Comparison of ENCODE assay signal across 15 cellular contexts in the genomic region with DNA sequence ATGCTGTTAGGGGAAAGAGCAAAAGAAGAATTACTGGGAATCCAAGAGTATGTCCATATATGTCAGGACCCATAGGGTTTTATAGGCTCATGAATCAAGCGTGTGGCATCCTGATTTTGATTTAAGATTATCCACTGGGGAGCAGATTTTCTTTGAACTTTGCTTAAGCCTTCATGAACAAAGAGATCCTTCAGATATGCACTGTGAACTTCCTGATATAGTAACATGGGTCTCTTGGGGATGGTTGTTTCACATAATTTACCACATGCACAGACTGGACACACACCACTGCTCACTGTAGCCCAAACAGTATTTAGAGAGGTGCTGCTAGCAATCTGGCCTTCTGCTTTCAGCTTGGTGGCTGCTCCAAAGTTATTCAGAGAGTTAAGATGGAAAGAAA.
A peak's percentile ranks its signal among the peaks of the same experiment; 100 is the strongest.
DNase-seq lines count a peak whose midpoint lies in the region; ATAC-seq and TF ChIP-seq lines count a peak whose summit lies in the region.
"Had no signal": no experiment of that assay in that cellular context is flagged by ENCODE, and none has a peak within 500 bp of the region (broad histone marks: within the 10 kb centered on the region; RNA-seq: fewer than 3 reads in every experiment).

No MANE protein-coding gene starts in this region.

- no peaks in the 10 kb centered on the region for H3K79me2 ChIP-seq in SU-DHL-6 (ENCODE audit: insufficient read depth, low read length)

- H3K4me3 ChIP-seq in SU-DHL-6 (ENCODE audit: insufficient read depth, low read length, poor library complexity, severe bottlenecking): peak overlapping the region; percentile 14
- H3K4me3 ChIP-seq: upper lobe of left lung had no signal

- H3K36me3 Mint-ChIP-seq in activated CD4-positive, alpha-beta T cell treated with anti-CD3 and anti-CD28 coated beads for 36 hours (ENCODE audit: low read depth): no peaks in the 10 kb centered on the region

- no peak for DNase-seq in activated naive CD4-positive, alpha-beta T cell treated with Interleukin-2 at 50 U/mL for 16 hours
- no peak for DNase-seq in activated CD4-positive, alpha-beta T cell treated with anti-CD3 and anti-CD28 coated beads for 36 hours
- DNase-seq in cerebellar cortex (ENCODE audit: low spot score): no peak
- no peak for DNase-seq in activated T-cell treated with anti-CD3 and anti-CD28 coated beads, Interleukin-2, amount 50 U/mL, for 48 hours
- DNase-seq: activated effector memory CD4-positive, alpha-beta T cell treated with Interleukin-2 at 50 U/mL for 16 hours; Caco-2; dermis blood vessel endothelial cell; hypothalamus; NCI-H2171 treated with DMSO at 0.1 percent for 48 hours; upper lobe of left lung had no signal

- H3K36me3 ChIP-seq in SU-DHL-6 (ENCODE audit: low read length): no peaks in the 10 kb centered on the region
- H3K36me3 ChIP-seq: upper lobe of left lung had no signal

- no peak for TF ChIP-seq CTCF in SU-DHL-6 (IDR thresholded peaks at IDR 0.05; ENCODE audit: insufficient read depth, low read length, poor library complexity, severe bottlenecking)

- no peak overlapping the region for H3K4me3 Mint-ChIP-seq in activated CD4-positive, alpha-beta T cell treated with anti-CD3 and anti-CD28 coated beads for 36 hours
- H3K4me3 Mint-ChIP-seq: T-helper 1 cell treated with Interleukin-12 subunit alpha and Interleukin-12 subunit beta and Interleukin-4 antibody, amounts not matched to agents 30 μg/mL and 1 μg/mL, for 36 hours had no signal

- intact Hi-C loops in activated CD4-positive, alpha-beta T cell treated with anti-CD3 and anti-CD28 coated beads for 36 hours (cut with DNase I, micrococcal nuclease): no loop called here

- no peaks in the 10 kb centered on the region for H3K9me2 ChIP-seq in SU-DHL-6 (replicated peaks; ENCODE audit: insufficient read depth, low read length)

- no peaks in the 10 kb centered on the region for H3K27me3 ChIP-seq in SU-DHL-6 (ENCODE audit: low read length)
- H3K27me3 ChIP-seq: upper lobe of left lung had no signal

- peaks cover 2% of the 10 kb centered on the region for H3K27me3 Mint-ChIP-seq in activated CD4-positive, alpha-beta T cell treated with anti-CD3 and anti-CD28 coated beads for 36 hours

- H3K27ac ChIP-seq in SU-DHL-6 (ENCODE audit: low read depth, low read length): peak overlapping the region; percentile 55
- H3K27ac ChIP-seq: upper lobe of left lung had no signal

- CTCF ChIA-PET in activated CD4-positive, alpha-beta T cell treated with anti-CD3 and anti-CD28 coated beads for 36 hours (lab: Charles Lee): interaction anchor here (0.5 to 7.8 kb wide), 8 partner anchors 10 to 420 kb away, joined by 3 to 99 read pairs (median 4); no protein-coding TSS in a partner anchor

- H3K9me3 Mint-ChIP-seq in activated CD4-positive, alpha-beta T cell treated with anti-CD3 and anti-CD28 coated beads for 36 hours (ENCODE audit: low read depth): no peaks in the 10 kb centered on the region
- H3K9me3 Mint-ChIP-seq: T-helper 1 cell treated with Interleukin-12 subunit alpha and Interleukin-12 subunit beta and Interleukin-4 antibody, amounts not matched to agents 30 μg/mL and 1 μg/mL, for 36 hours had no signal

- H3K4me2 ChIP-seq in SU-DHL-6 (ENCODE audit: low read depth, low read length, poor library complexity, severe bottlenecking): peak overlapping the region; percentile 56

- H3F3A ChIP-seq in SU-DHL-6 (ENCODE audit: insufficient read depth): no peaks in the 10 kb centered on the region

- ATAC-seq in GM18511 (IDR thresholded peaks at IDR 0.05; ENCODE audit: unreplicated experiment) (peak; percentile 97), GM21526 (IDR thresholded peaks at IDR 0.05; ENCODE audit: low FRiP score, unreplicated experiment) (peak; percentile 89), HG03103 (IDR thresholded peaks at IDR 0.05; ENCODE audit: low read depth, unreplicated experiment) (peak; percentile 93)
- no peak for ATAC-seq in activated CD4-positive, alpha-beta T cell treated with anti-CD3 and anti-CD28 coated beads for 36 hours

- peak overlapping the region; percentile 22; the same call in 1 of the 2 replicates for H3K9ac ChIP-seq in SU-DHL-6 (ENCODE audit: low read length)

- H3K4me1 Mint-ChIP-seq in activated CD4-positive, alpha-beta T cell treated with anti-CD3 and anti-CD28 coated beads for 36 hours: peaks cover 12% of the 10 kb centered on the region

- no peak overlapping the region for H3K27ac Mint-ChIP-seq in activated CD4-positive, alpha-beta T cell treated with anti-CD3 and anti-CD28 coated beads for 36 hours
- H3K27ac Mint-ChIP-seq: T-helper 1 cell treated with Interleukin-12 subunit alpha and Interleukin-12 subunit beta and Interleukin-4 antibody, amounts not matched to agents 30 μg/mL and 1 μg/mL, for 36 hours had no signal

- no peak overlapping the region for H2AFZ ChIP-seq in SU-DHL-6 (ENCODE audit: low read depth, low read length, severe bottlenecking)

- POLR2A ChIA-PET in activated CD4-positive, alpha-beta T cell treated with anti-CD3 and anti-CD28 coated beads for 36 hours (lab: Charles Lee): no interaction called here

- no peaks in the 10 kb centered on the region for H3K9me3 ChIP-seq in SU-DHL-6 (ENCODE audit: insufficient read depth, low read length)
- H3K9me3 ChIP-seq: Caco-2, upper lobe of left lung had no signal

- H4K20me1 ChIP-seq in SU-DHL-6 (ENCODE audit: low read depth, low read length): no peaks in the 10 kb centered on the region
